Comparison of ENCODE assay signal across 16 cellular contexts in genomic region chr2:128771401-128771800, GRCh38.
DNase-seq lines count a peak whose midpoint lies in the region; ATAC-seq and TF ChIP-seq lines count a peak whose summit lies in the region.
"Had no signal": no experiment of that assay in that cellular context is flagged by ENCODE, and none has a peak within 500 bp of the region (broad histone marks: within the 10 kb centered on the region; RNA-seq: fewer than 3 reads in every experiment).

No MANE protein-coding gene starts in this region.

- no peaks in the 10 kb centered on the region for H3K9me3 ChIP-seq in right atrium auricular region
- H3K9me3 ChIP-seq in right cardiac atrium (ENCODE audit: control insufficient read depth, low read length), result no peaks in the 10 kb centered on the region
- no peaks in the 10 kb centered on the region for H3K9me3 ChIP-seq in OCI-LY7 (ENCODE audit: low read length)
- no peaks in the 10 kb centered on the region for H3K9me3 ChIP-seq in neural progenitor cell (ENCODE audit: low read depth)

- no peaks in the 10 kb centered on the region for H3K9me3 Mint-ChIP-seq in neural progenitor cell
- H3K9me3 Mint-ChIP-seq: H9 had no signal

- DNase-seq in right atrium auricular region (ENCODE audit: low spot score), result peak; percentile 47
- no peak for DNase-seq in right cardiac atrium
- no peak for DNase-seq in OCI-LY7 (ENCODE audit: low spot score)
- DNase-seq in neural progenitor cell (ENCODE audit: low spot score), result no peak
- DNase-seq in HK-2 (ENCODE audit: unreplicated experiment), result no peak
- DNase-seq in stimulated activated CD4-positive, alpha-beta T cell treated with anti-CD3 and anti-CD28 coated beads, Interleukin-4, amount 100 ng/mL, for 1 hour, result no peak
- no peak for DNase-seq in stimulated activated naive CD8-positive, alpha-beta T cell treated with anti-CD3 and anti-CD28 coated beads, Interleukin-15, Interleukin-2, amounts not matched to agents 100 U/mL and 50 U/mL, for 24 hours
- DNase-seq: C1 segment of cervical spinal cord; Calu3; CD4-positive, alpha-beta memory T cell; COR-L47; DMS53; DMS79 treated with DMSO at 0.1 percent for 48 hours had no signal

- H3K4me2 ChIP-seq in OCI-LY7 (ENCODE audit: low read length), result 0 out of 2 replicates have a peak overlapping the region, but pooled peaks have one; percentile 10
- no peak overlapping the region for H3K4me2 ChIP-seq in neural progenitor cell

- H3K9me2 ChIP-seq in OCI-LY7 (ENCODE audit: insufficient read depth, low read length), result no peaks in the 10 kb centered on the region

- intact Hi-C loops in right cardiac atrium (cut with DNase I), result no loop called here
- intact Hi-C loops in OCI-LY7 (cut with micrococcal nuclease; ENCODE audit: unreplicated experiment), result no loop called here

- H4K20me1 ChIP-seq in OCI-LY7 (ENCODE audit: insufficient read depth, low read length), result no peaks in the 10 kb centered on the region
- H4K20me1 ChIP-seq in neural progenitor cell (ENCODE audit: low read depth), result no peaks in the 10 kb centered on the region

- no peak overlapping the region for H3K4me3 ChIP-seq in right atrium auricular region
- H3K4me3 ChIP-seq in right cardiac atrium (ENCODE audit: low read length), result no peak overlapping the region
- no peak overlapping the region for H3K4me3 ChIP-seq in OCI-LY7 (ENCODE audit: low read depth, low read length, poor library complexity, severe bottlenecking)
- H3K4me3 ChIP-seq in neural progenitor cell, result no peak overlapping the region

- H3F3A ChIP-seq in neural progenitor cell (ENCODE audit: low read depth), result no peaks in the 10 kb centered on the region

- TF ChIP-seq CTCF in right atrium auricular region (IDR thresholded peaks at IDR 0.05), result no peak
- TF ChIP-seq CTCF in OCI-LY7 (conservative IDR thresholded peaks at IDR 0.05; ENCODE audit: low read length), result no peak
- TF ChIP-seq CTCF in neural progenitor cell (IDR thresholded peaks at IDR 0.05), result no peak

- no TSS peak for BruUV-seq in OCI-LY7 (replicated peaks; lab: Mats Ljungman, UMichigan)

- CTCF ChIA-PET in OCI-LY7 (lab: Charles Lee; ENCODE audit: unreplicated experiment), result no interaction called here

- 77% methylated on average over 2 of the region's 2 CpGs for WGBS in right cardiac atrium

- no peaks in the 10 kb centered on the region for H3K4me1 Mint-ChIP-seq in neural progenitor cell
- H3K4me1 Mint-ChIP-seq: CD4-positive, alpha-beta memory T cell had no signal

- H3K27me3 Mint-ChIP-seq in neural progenitor cell (ENCODE audit: insufficient read depth, low read depth), result peaks cover 2% of the 10 kb centered on the region

- no peak for ATAC-seq in right cardiac atrium
- ATAC-seq in stimulated activated naive CD8-positive, alpha-beta T cell treated with anti-CD3 and anti-CD28 coated beads, Interleukin-15, Interleukin-2, amounts not matched to agents 100 U/mL and 50 U/mL, for 24 hours, result no peak
- ATAC-seq: HCT116 had no signal

- no peak overlapping the region for H3K27ac Mint-ChIP-seq in neural progenitor cell
- H3K27ac Mint-ChIP-seq: CD4-positive, alpha-beta memory T cell had no signal

- no peak overlapping the region for H3K27ac ChIP-seq in right atrium auricular region
- H3K27ac ChIP-seq in right cardiac atrium (ENCODE audit: low read length), result no peak overlapping the region
- H3K27ac ChIP-seq in OCI-LY7 (ENCODE audit: low read depth, low read length, poor library complexity, severe bottlenecking), result no peak overlapping the region
- no peak overlapping the region for H3K27ac ChIP-seq in neural progenitor cell
- H3K27ac ChIP-seq: 22Rv1 had no signal

- peaks cover 0 to 29% of the 10 kb centered on the region in 2 donors for H3K4me1 ChIP-seq in right atrium auricular region
- H3K4me1 ChIP-seq in right cardiac atrium (ENCODE audit: control insufficient read depth, insufficient read depth, low read length), result peaks cover 2% of the 10 kb centered on the region
- H3K4me1 ChIP-seq in OCI-LY7 (ENCODE audit: insufficient read depth, low read length, poor library complexity, severe bottlenecking), result peaks cover 13% of the 10 kb centered on the region
- H3K4me1 ChIP-seq in neural progenitor cell, result no peaks in the 10 kb centered on the region

- H3K27me3 ChIP-seq in right atrium auricular region, result no peaks in the 10 kb centered on the region
- H3K27me3 ChIP-seq in right cardiac atrium (ENCODE audit: control insufficient read depth, insufficient read depth), result no peaks in the 10 kb centered on the region
- no peaks in the 10 kb centered on the region for H3K27me3 ChIP-seq in neural progenitor cell

- no peaks in the 10 kb centered on the region for H3K36me3 Mint-ChIP-seq in neural progenitor cell
- H3K36me3 Mint-ChIP-seq: CD4-positive, alpha-beta memory T cell had no signal

- H3K36me3 ChIP-seq in right atrium auricular region (no peaks in the 10 kb centered on the region), OCI-LY7 (ENCODE audit: insufficient read depth, low read length) (no peaks in the 10 kb centered on the region), neural progenitor cell (no peaks in the 10 kb centered on the region)

- H3K79me2 ChIP-seq in OCI-LY7 (ENCODE audit: insufficient read depth, low read depth, low read length) (no peaks in the 10 kb centered on the region), neural progenitor cell (ENCODE audit: low read depth) (no peaks in the 10 kb centered on the region)

- no peak overlapping the region for H3K9ac ChIP-seq in neural progenitor cell

- H3K4me3 Mint-ChIP-seq in neural progenitor cell, result no peak overlapping the region
- H3K4me3 Mint-ChIP-seq: CD4-positive, alpha-beta memory T cell; H9 had no signal

- H2AFZ ChIP-seq in OCI-LY7 (ENCODE audit: low read length) (peak overlapping the region; percentile 67; the same call in 1 of the 2 replicates), neural progenitor cell (replicated peaks) (peak overlapping the region; percentile 36)

- POLR2A ChIA-PET in OCI-LY7 (lab: Charles Lee), result no interaction called here
